ENCODE assay signal across 18 cellular contexts in the genomic region with DNA sequence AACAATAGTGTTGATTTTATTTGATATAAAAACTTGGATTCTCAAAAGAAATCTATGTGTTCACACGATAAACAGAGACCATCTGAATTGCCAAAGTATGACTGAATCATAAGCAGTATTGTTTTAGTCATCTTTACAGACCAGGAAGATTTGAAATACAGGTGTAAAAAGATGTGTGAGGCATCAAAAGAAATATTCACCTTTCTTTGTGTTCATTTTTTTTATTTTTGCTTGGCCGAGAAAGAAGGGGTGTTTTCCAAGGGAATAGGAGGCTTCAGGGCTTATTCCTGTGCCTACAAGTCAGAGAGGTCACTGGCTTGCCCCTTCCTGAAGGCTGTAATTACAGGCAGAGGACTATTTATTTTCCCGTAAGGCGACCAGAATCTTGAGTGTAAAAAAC. TPM values are rescaled to one million over a fixed set of nuclear protein-coding genes. Genes with fewer than 3 reads are reported as not detected.
DNase-seq lines count a peak whose midpoint lies in the region; ATAC-seq, FAIRE-seq and TF ChIP-seq lines count a peak whose summit lies in the region.
"Had no signal": no experiment of that assay in that cellular context is flagged by ENCODE, and none has a peak within 500 bp of the region (broad histone marks: within the 10 kb centered on the region; RNA-seq: fewer than 3 reads in every experiment).

No MANE protein-coding gene starts in this region.

- TF ChIP-seq POLR2A in A549 (IDR thresholded peaks at IDR 0.05; ENCODE audit: low read length) (no peak), body of pancreas (IDR thresholded peaks at IDR 0.05) (no peak)

- no peaks in the 10 kb centered on the region for H3F3A ChIP-seq in GM23338 (replicated peaks; ENCODE audit: low read depth)

- H3K9me3 ChIP-seq in A549 (no peaks in the 10 kb centered on the region), Karpas-422 (ENCODE audit: low read length) (no peaks in the 10 kb centered on the region), body of pancreas (no peaks in the 10 kb centered on the region)
- H3K9me3 ChIP-seq: BLaER1 treated with 17β-estradiol and CSF1 and Interleukin-3, amounts not matched to agents 10 nM and 100 nM; SJCRH30 had no signal

- POLR2A ChIA-PET in A549 (lab: Yijun Ruan, JAX): no interaction called here

- no peak for ATAC-seq in A549
- ATAC-seq in body of pancreas: no peak
- ATAC-seq in HG03457 (IDR thresholded peaks at IDR 0.05; ENCODE audit: unreplicated experiment): no peak
- no peak for ATAC-seq in GM23338
- ATAC-seq in HG03432 (IDR thresholded peaks at IDR 0.05; ENCODE audit: unreplicated experiment): no peak
- ATAC-seq in HG02970 (IDR thresholded peaks at IDR 0.05; ENCODE audit: low FRiP score, unreplicated experiment): no peak

- peak overlapping the region; percentile 86 to 98 for H3K27ac ChIP-seq in A549
- peak overlapping the region; percentile 73 for H3K27ac ChIP-seq in Karpas-422 (ENCODE audit: low read length)
- peak overlapping the region in 3 of 4 donors; percentile 32 to 84 (median 74) for H3K27ac ChIP-seq in body of pancreas
- no peak overlapping the region for H3K27ac ChIP-seq in GM23338 (ENCODE audit: low read depth)
- H3K27ac ChIP-seq: BLaER1 treated with 17β-estradiol and CSF1 and Interleukin-3, amounts not matched to agents 10 nM and 100 nM; SJCRH30 had no signal

- no peaks in the 10 kb centered on the region for H3K9me2 ChIP-seq in Karpas-422 (replicated peaks; ENCODE audit: insufficient read depth, low read length)
- 0 out of 2 replicates have a peak, but pooled peaks cover 5% of the 10 kb centered on the region for H3K9me2 ChIP-seq in GM23338 (ENCODE audit: insufficient read depth)

- TF ChIP-seq RAD21 in A549 (conservative IDR thresholded peaks at IDR 0.05 in 1 of 2, IDR thresholded peaks at IDR 0.05 in 1 of 2): no peak

- CTCF ChIA-PET in A549 (lab: Yijun Ruan, JAX): interaction anchor here (1.3 kb wide), 1 partner anchor 28 kb away, joined by 4 read pairs; no protein-coding TSS in a partner anchor

- no peak overlapping the region for H3K9ac ChIP-seq in Karpas-422 (ENCODE audit: low read length)
- H3K9ac ChIP-seq: BLaER1 treated with 17β-estradiol and CSF1 and Interleukin-3, amounts not matched to agents 10 nM and 100 nM had no signal

- H3K27me3 ChIP-seq in Karpas-422 (ENCODE audit: low read length): no peaks in the 10 kb centered on the region
- H3K27me3 ChIP-seq in body of pancreas: no peaks in the 10 kb centered on the region
- no peaks in the 10 kb centered on the region for H3K27me3 ChIP-seq in GM23338 (ENCODE audit: insufficient read depth)
- H3K27me3 ChIP-seq: BLaER1 treated with 17β-estradiol and CSF1 and Interleukin-3, amounts not matched to agents 10 nM and 100 nM; SJCRH30 had no signal

- peak; percentile 87 for FAIRE-seq in A549 (lab: Jason Lieb, UNC)

- H4K20me1 ChIP-seq in Karpas-422 (ENCODE audit: insufficient read depth, low read depth, low read length) (no peaks in the 10 kb centered on the region), GM23338 (replicated peaks; ENCODE audit: insufficient read depth) (no peaks in the 10 kb centered on the region)
- H4K20me1 ChIP-seq: BLaER1 treated with 17β-estradiol and CSF1 and Interleukin-3, amounts not matched to agents 10 nM and 100 nM had no signal

- H3K4me3 Mint-ChIP-seq in nephron progenitor cell: no peak overlapping the region
- no peak overlapping the region for H3K4me3 Mint-ChIP-seq in GM23338

- H3K36me3 Mint-ChIP-seq in nephron progenitor cell (ENCODE audit: low read depth) (no peaks in the 10 kb centered on the region), GM23338 (ENCODE audit: low read depth) (no peaks in the 10 kb centered on the region)

- H3K4me1 Mint-ChIP-seq in nephron progenitor cell: peaks cover 51% of the 10 kb centered on the region
- H3K4me1 Mint-ChIP-seq in GM23338: peaks cover 26% of the 10 kb centered on the region

- TF ChIP-seq CTCF in A549 (IDR thresholded peaks at IDR 0.05): no peak
- TF ChIP-seq CTCF in body of pancreas (IDR thresholded peaks at IDR 0.05): no peak
- no peak for TF ChIP-seq CTCF in nephron progenitor cell (IDR thresholded peaks at IDR 0.05)
- TF ChIP-seq CTCF in GM23338 (conservative IDR thresholded peaks at IDR 0.05; ENCODE audit: low read depth in 2 of 2): no peak

- no peak for TF ChIP-seq EP300 in A549 (IDR thresholded peaks at IDR 0.05)

- H3K27me3 Mint-ChIP-seq in nephron progenitor cell (ENCODE audit: low read depth, poor library complexity) (peaks cover 3% of the 10 kb centered on the region), GM23338 (ENCODE audit: insufficient read depth, low read depth, poor library complexity) (no peaks in the 10 kb centered on the region)

- H3K4me3 ChIP-seq in A549: peak overlapping the region; percentile 16; the same call in 1 of the 3 replicates
- no peak overlapping the region for H3K4me3 ChIP-seq in Karpas-422 (ENCODE audit: low read length)
- no peak overlapping the region for H3K4me3 ChIP-seq in body of pancreas
- H3K4me3 ChIP-seq in GM23338: no peak overlapping the region
- H3K4me3 ChIP-seq: BLaER1 treated with 17β-estradiol and CSF1 and Interleukin-3, amounts not matched to agents 10 nM and 100 nM; SJCRH30 had no signal

- peaks cover 99% of the 10 kb centered on the region for H3K79me2 ChIP-seq in Karpas-422 (ENCODE audit: low read length)
- no peaks in the 10 kb centered on the region for H3K79me2 ChIP-seq in GM23338 (replicated peaks; ENCODE audit: insufficient read depth)

- 25% methylated on average over 4 of the region's 4 CpGs for WGBS in A549 (ENCODE audit: missing lambda C conversion rate)
- WGBS in body of pancreas, 2 donors: 61 to 69% methylated on average over 4 of the region's 4 CpGs

- H3K36me3 ChIP-seq in Karpas-422 (ENCODE audit: insufficient read depth, low read length) (peaks cover 63% of the 10 kb centered on the region), body of pancreas (replicated peaks in 1 of 2; ENCODE audit: insufficient read depth in 1 of 2, low read depth in 2 of 2) (no peaks in the 10 kb centered on the region), GM23338 (ENCODE audit: insufficient read depth) (no peaks in the 10 kb centered on the region)
- H3K36me3 ChIP-seq: BLaER1 treated with 17β-estradiol and CSF1 and Interleukin-3, amounts not matched to agents 10 nM and 100 nM had no signal

- peaks cover 91% of the 10 kb centered on the region for H3K4me1 ChIP-seq in A549
- peaks cover 72% of the 10 kb centered on the region for H3K4me1 ChIP-seq in Karpas-422 (ENCODE audit: low read length)
- H3K4me1 ChIP-seq in body of pancreas: peaks cover 40% of the 10 kb centered on the region
- H3K4me1 ChIP-seq in GM23338 (ENCODE audit: insufficient read depth): peaks cover 33% of the 10 kb centered on the region
- H3K4me1 ChIP-seq: BLaER1 treated with 17β-estradiol and CSF1 and Interleukin-3, amounts not matched to agents 10 nM and 100 nM; SJCRH30 had no signal

- peak overlapping the region; percentile 96 for H3K4me2 ChIP-seq in A549
- peak overlapping the region; percentile 69 for H3K4me2 ChIP-seq in Karpas-422 (ENCODE audit: low read depth, low read length, poor library complexity, severe bottlenecking)
- H3K4me2 ChIP-seq in GM23338: no peak overlapping the region
- H3K4me2 ChIP-seq: BLaER1 treated with 17β-estradiol and CSF1 and Interleukin-3, amounts not matched to agents 10 nM and 100 nM had no signal

- intact Hi-C loops in body of pancreas (cut with DNase I): no loop called here

- H3K9me3 Mint-ChIP-seq in nephron progenitor cell (peaks cover 13% of the 10 kb centered on the region), GM23338 (no peaks in the 10 kb centered on the region)

- no peak overlapping the region for H2AFZ ChIP-seq in Karpas-422 (ENCODE audit: low read length)
- no peak overlapping the region for H2AFZ ChIP-seq in GM23338

- DNase-seq in A549 (ENCODE audit: low read depth in 1 of 2, low spot score in 1 of 2): no peak
- no peak for DNase-seq in Karpas-422
- DNase-seq in body of pancreas: no peak
- DNase-seq in nephron progenitor cell: no peak
- no peak for DNase-seq in GM23338 (ENCODE audit: low spot score)
- DNase-seq: DMS 273 treated with DMSO at 0.1 percent for 48 hours, KBM-7, NCI-H1436 treated with DMSO at 0.1 percent for 48 hours, NCI-H2029 treated with DMSO at 0.1 percent for 48 hours, NCI-H2171 treated with DMSO at 0.1 percent for 48 hours, NCI-H446 treated with DMSO at 0.1 percent for 48 hours, NCI-H774, SJCRH30, SW 1271 had no signal

- H3K27ac Mint-ChIP-seq in nephron progenitor cell (peak overlapping the region; percentile 6), GM23338 (no peak overlapping the region)

TF ChIP-seq in A549, 52 proteins besides CTCF, POLR2A, EP300 and RAD21 (continues in another document):
- no peak for TF ChIP-seq ZNF302 (CRISPR knock-in tag; IDR thresholded peaks at IDR 0.05)
- no peak for TF ChIP-seq BHLHE40 (IDR thresholded peaks at IDR 0.05; ENCODE audit: low read depth, low read length)
- no peak for TF ChIP-seq MAFK (IDR thresholded peaks at IDR 0.05; ENCODE audit: partially characterized antibody)
- TF ChIP-seq, protein P1, sequence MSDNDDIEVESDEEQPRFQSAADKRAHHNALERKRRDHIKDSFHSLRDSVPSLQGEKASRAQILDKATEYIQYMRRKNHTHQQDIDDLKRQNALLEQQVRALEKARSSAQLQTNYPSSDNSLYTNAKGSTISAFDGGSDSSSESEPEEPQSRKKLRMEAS (IDR thresholded peaks at IDR 0.05): no peak
- no peak for TF ChIP-seq RARB (CRISPR knock-in tag; IDR thresholded peaks at IDR 0.05)
- TF ChIP-seq SREBF2 (IDR thresholded peaks at IDR 0.05): no peak

TF ChIP-seq in GM23338, 12 proteins besides CTCF, POLR2A, EP300 and RAD21:
- no peak for TF ChIP-seq POLR2AphosphoS5 (IDR thresholded peaks at IDR 0.05; ENCODE audit: low read depth)

RNA-seq across cellular contexts. Expression of a gene that starts 37.3 kb away (rescaled TPM):
- 161 and 165 TPM in 2 replicates for polyA plus RNA-seq in A549 (2011; rRNA removed)
- 35.2 and 44.0 TPM in 2 replicates for polyA plus RNA-seq in A549 (2012; cell fraction: cytosol; rRNA removed)
- polyA plus RNA-seq in A549 (2012; cell fraction: nucleus; rRNA removed): 33.9 and 45.5 TPM in 2 replicates
- 65.1 to 77.9 TPM (median 72.3 TPM) in 3 replicates for polyA plus RNA-seq in A549 (2017; fragmentation: RNase III; extraction: RNeasy Plus Mini Kit Qiagen cat#74134 plus additional on column Dnase treatment)
- polyA minus RNA-seq in A549 (2011; rRNA and poly(A)+ RNA removed): 417 and 431 TPM in 2 replicates
- total RNA-seq in Karpas-422 (2014; rRNA removed; shearing (Covaris generic); ENCODE audit: low replicate concordance): 118 and 158 TPM in 2 replicates
- 10 to 100 TPM; 21.3 to 23.7 TPM for total RNA-seq in body of pancreas
- total RNA-seq in GM23338 (2014; rRNA removed; shearing (Covaris generic)): 16.3 and 23.1 TPM in 2 replicates
- polyA plus RNA-seq in GM23338 (2016; fragmentation: Nextera tagmentation; extraction: Ambion mirVana): 3.8 and 4.8 TPM in 2 replicates
